ENCODE assay signal across 1 cellular context in genomic region chr14:24437020-24437735, GRCh38.
TF ChIP-seq lines count a peak whose summit lies in the region.

No MANE protein-coding gene starts in this region.

TF ChIP-seq in SK-N-SH, 30 proteins besides CTCF, POLR2A, EP300 and RAD21 (continued from another document):
- no peak for TF ChIP-seq GATA2 (CRISPR knock-in tag; IDR thresholded peaks at IDR 0.05)
- no peak for TF ChIP-seq FOXJ3 (CRISPR knock-in tag; IDR thresholded peaks at IDR 0.05)
- TF ChIP-seq MXI1 (IDR thresholded peaks at IDR 0.05; ENCODE audit: low read depth, low read length) = no peak
- no peak for TF ChIP-seq YY1 (IDR thresholded peaks at IDR 0.05; ENCODE audit: low read depth)
- TF ChIP-seq USF2 (IDR thresholded peaks at IDR 0.05; ENCODE audit: borderline replicate concordance, low read depth, low read length) = no peak
- TF ChIP-seq NRF1 (IDR thresholded peaks at IDR 0.05; ENCODE audit: low read depth, low read length) = no peak
- TF ChIP-seq FOSL2 (IDR thresholded peaks at IDR 0.05; ENCODE audit: borderline replicate concordance, low read depth) = no peak
- TF ChIP-seq NFIC (IDR thresholded peaks at IDR 0.05; ENCODE audit: borderline replicate concordance) = no peak
- no peak for TF ChIP-seq RXRA (IDR thresholded peaks at IDR 0.05; ENCODE audit: borderline replicate concordance, low read depth)
- no peak for TF ChIP-seq USF1 (IDR thresholded peaks at IDR 0.05; ENCODE audit: borderline replicate concordance, low read depth)
- no peak for TF ChIP-seq MEF2A (IDR thresholded peaks at IDR 0.05; ENCODE audit: borderline replicate concordance, low read depth)
- TF ChIP-seq IRF3 (IDR thresholded peaks at IDR 0.05; ENCODE audit: low read depth, low read length) = no peak
- no peak for TF ChIP-seq ELF1 (IDR thresholded peaks at IDR 0.05)
- TF ChIP-seq MAX (IDR thresholded peaks at IDR 0.05; ENCODE audit: low read depth) = no peak
- no peak for TF ChIP-seq TAF1 (IDR thresholded peaks at IDR 0.05; ENCODE audit: borderline replicate concordance, low read depth, low read length)
